ENCODE assay signal across 1 cellular context in the genomic region with DNA sequence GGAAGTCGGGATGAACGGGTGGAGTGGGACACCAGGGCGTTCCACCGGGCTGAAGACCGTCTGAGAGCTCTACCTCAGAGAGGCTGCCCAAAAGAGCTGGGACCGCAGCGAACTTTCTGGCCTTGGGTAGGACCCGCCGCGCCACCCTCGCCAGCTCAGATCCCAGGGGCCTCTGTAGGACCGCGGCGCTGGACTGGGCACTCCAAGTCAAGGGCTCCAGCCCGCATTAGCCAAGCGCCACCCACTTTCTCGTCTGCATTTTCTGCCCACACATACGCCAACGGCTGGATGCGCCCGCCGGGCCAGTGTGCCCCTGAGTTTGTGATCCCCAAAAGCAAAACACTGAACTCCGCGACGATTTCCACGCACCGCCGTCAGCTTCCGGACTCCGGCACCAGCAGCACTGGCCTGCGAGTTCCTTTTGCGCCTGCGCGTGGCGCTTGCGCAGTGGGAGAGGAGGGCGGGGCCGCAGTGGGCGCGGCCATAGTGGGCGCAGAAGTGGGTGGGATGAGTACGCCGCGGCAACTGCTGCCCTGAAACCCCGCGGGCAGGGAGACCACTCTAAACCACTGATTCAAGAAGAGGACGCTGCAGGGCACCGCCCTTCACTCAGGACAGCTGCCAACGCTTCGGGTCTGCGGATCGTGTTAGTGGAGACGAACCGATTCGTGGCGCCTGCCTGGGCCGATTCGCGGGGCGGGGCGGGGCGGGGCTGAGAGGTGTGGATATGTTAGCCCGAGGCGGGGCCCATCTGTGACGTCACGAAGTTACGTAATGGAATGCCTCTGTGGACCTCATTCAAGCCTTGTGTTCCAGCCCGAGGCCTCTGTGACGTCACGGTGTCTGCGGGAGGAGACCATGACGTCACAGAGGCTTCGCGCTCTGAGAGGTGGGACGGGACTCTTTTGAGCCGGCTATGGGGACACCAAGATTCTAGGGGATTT.
A peak's percentile ranks its signal among the peaks of the same experiment; 100 is the strongest.
TF ChIP-seq lines count a peak whose summit lies in the region.

No MANE protein-coding gene starts in this region.

TF ChIP-seq in K562, 482 proteins besides CTCF, POLR2A, EP300 and RAD21 (continued from another document and continues in another):
- TF ChIP-seq RB1 (IDR thresholded peaks at IDR 0.05; ENCODE audit: low read depth) (no peak; the same call in 1 of the 2 replicates), TAF9B (IDR thresholded peaks at IDR 0.05; ENCODE audit: partially characterized antibody) (peak; percentile 80), L3MBTL2 (IDR thresholded peaks at IDR 0.05) (peak; percentile 15; the same call in 1 of the 2 replicates), BACH1 (tag; IDR thresholded peaks at IDR 0.05) (no peak), KLF1 (tag; IDR thresholded peaks at IDR 0.05) (no peak), LCOR (CRISPR knock-in tag; IDR thresholded peaks at IDR 0.05) (peak; percentile 43; the same call in 1 of the 2 replicates), NFATC3 (IDR thresholded peaks at IDR 0.05) (peak; percentile 94), SMAD2 (IDR thresholded peaks at IDR 0.05; ENCODE audit: low read depth, low read length) (no peak), SAFB (IDR thresholded peaks at IDR 0.05; ENCODE audit: borderline replicate concordance, low read depth, low read length) (peak; percentile 57; the same call in 1 of the 2 replicates), MYC (IDR thresholded peaks at IDR 0.05; ENCODE audit: low read depth, low read length) (0 out of 2 replicates have a peak, but pooled peaks have one; percentile 26), MYC (CRISPR knock-in tag; IDR thresholded peaks at IDR 0.05; ENCODE audit: borderline replicate concordance, low read depth) (no peak), KLF16 (IDR thresholded peaks at IDR 0.05) (no peak), DMBX1 (CRISPR knock-in tag; IDR thresholded peaks at IDR 0.05; ENCODE audit: borderline replicate concordance) (0 out of 2 replicates have a peak, but pooled peaks have one; percentile 17), ELF2 (CRISPR knock-in tag; IDR thresholded peaks at IDR 0.05) (peak; percentile 60; the same call in 1 of the 2 replicates), CC2D1A (IDR thresholded peaks at IDR 0.05) (no peak), ATF7 (IDR thresholded peaks at IDR 0.05) (peak; percentile 99), EHMT2 (IDR thresholded peaks at IDR 0.05) (no peak), PML (IDR thresholded peaks at IDR 0.05; ENCODE audit: low read length) (peak; percentile 89), ETV1 (tag; conservative IDR thresholded peaks at IDR 0.05; ENCODE audit: low read depth) (peak; percentile 87), ZNF584 (CRISPR knock-in tag; IDR thresholded peaks at IDR 0.05; ENCODE audit: low read depth) (no peak), TAL1 (IDR thresholded peaks at IDR 0.05) (no peak), ERF (CRISPR knock-in tag; IDR thresholded peaks at IDR 0.05) (peak; percentile 12; the same call in 1 of the 2 replicates), BRD9 (IDR thresholded peaks at IDR 0.05; ENCODE audit: low read depth, partially characterized antibody) (no peak), MAFF (IDR thresholded peaks at IDR 0.05; ENCODE audit: low read length) (no peak), ZSCAN32 (CRISPR knock-in tag; IDR thresholded peaks at IDR 0.05) (no peak), POLR3G (IDR thresholded peaks at IDR 0.05; ENCODE audit: extremely low read depth, insufficient read length, insufficient replicate concordance) (no peak), CBX1 (IDR thresholded peaks at IDR 0.05; ENCODE audit: low read depth) (peak; percentile 91; the same call in 1 of the 2 replicates), KLF13 (tag; IDR thresholded peaks at IDR 0.05; ENCODE audit: borderline replicate concordance, low read depth) (0 out of 2 replicates have a peak, but pooled peaks have one; percentile 40), NFIC (IDR thresholded peaks at IDR 0.05) (peak; percentile 11; the same call in 1 of the 2 replicates), HNRNPLL (IDR thresholded peaks at IDR 0.05; ENCODE audit: low read depth, low read length, poor library complexity, severe bottlenecking) (peak; percentile 39), ZNF324 (CRISPR knock-in tag; IDR thresholded peaks at IDR 0.05) (no peak)
- TF ChIP-seq, protein P1, sequence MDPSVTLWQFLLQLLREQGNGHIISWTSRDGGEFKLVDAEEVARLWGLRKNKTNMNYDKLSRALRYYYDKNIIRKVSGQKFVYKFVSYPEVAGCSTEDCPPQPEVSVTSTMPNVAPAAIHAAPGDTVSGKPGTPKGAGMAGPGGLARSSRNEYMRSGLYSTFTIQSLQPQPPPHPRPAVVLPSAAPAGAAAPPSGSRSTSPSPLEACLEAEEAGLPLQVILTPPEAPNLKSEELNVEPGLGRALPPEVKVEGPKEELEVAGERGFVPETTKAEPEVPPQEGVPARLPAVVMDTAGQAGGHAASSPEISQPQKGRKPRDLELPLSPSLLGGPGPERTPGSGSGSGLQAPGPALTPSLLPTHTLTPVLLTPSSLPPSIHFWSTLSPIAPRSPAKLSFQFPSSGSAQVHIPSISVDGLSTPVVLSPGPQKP (CRISPR knock-in tag; IDR thresholded peaks at IDR 0.05), result no peak
- TF ChIP-seq, protein P2, sequence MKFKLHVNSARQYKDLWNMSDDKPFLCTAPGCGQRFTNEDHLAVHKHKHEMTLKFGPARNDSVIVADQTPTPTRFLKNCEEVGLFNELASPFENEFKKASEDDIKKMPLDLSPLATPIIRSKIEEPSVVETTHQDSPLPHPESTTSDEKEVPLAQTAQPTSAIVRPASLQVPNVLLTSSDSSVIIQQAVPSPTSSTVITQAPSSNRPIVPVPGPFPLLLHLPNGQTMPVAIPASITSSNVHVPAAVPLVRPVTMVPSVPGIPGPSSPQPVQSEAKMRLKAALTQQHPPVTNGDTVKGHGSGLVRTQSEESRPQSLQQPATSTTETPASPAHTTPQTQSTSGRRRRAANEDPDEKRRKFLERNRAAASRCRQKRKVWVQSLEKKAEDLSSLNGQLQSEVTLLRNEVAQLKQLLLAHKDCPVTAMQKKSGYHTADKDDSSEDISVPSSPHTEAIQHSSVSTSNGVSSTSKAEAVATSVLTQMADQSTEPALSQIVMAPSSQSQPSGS (CRISPR knock-in tag; IDR thresholded peaks at IDR 0.05), result peak; percentile 83; the same call in 1 of the 2 replicates
- TF ChIP-seq, protein P3, sequence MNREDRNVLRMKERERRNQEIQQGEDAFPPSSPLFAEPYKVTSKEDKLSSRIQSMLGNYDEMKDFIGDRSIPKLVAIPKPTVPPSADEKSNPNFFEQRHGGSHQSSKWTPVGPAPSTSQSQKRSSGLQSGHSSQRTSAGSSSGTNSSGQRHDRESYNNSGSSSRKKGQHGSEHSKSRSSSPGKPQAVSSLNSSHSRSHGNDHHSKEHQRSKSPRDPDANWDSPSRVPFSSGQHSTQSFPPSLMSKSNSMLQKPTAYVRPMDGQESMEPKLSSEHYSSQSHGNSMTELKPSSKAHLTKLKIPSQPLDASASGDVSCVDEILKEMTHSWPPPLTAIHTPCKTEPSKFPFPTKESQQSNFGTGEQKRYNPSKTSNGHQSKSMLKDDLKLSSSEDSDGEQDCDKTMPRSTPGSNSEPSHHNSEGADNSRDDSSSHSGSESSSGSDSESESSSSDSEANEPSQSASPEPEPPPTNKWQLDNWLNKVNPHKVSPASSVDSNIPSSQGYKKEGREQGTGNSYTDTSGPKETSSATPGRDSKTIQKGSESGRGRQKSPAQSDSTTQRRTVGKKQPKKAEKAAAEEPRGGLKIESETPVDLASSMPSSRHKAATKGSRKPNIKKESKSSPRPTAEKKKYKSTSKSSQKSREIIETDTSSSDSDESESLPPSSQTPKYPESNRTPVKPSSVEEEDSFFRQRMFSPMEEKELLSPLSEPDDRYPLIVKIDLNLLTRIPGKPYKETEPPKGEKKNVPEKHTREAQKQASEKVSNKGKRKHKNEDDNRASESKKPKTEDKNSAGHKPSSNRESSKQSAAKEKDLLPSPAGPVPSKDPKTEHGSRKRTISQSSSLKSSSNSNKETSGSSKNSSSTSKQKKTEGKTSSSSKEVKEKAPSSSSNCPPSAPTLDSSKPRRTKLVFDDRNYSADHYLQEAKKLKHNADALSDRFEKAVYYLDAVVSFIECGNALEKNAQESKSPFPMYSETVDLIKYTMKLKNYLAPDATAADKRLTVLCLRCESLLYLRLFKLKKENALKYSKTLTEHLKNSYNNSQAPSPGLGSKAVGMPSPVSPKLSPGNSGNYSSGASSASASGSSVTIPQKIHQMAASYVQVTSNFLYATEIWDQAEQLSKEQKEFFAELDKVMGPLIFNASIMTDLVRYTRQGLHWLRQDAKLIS (CRISPR knock-in tag; IDR thresholded peaks at IDR 0.05), result peak; percentile 82; the same call in 1 of the 2 replicates
- TF ChIP-seq, protein P4, sequence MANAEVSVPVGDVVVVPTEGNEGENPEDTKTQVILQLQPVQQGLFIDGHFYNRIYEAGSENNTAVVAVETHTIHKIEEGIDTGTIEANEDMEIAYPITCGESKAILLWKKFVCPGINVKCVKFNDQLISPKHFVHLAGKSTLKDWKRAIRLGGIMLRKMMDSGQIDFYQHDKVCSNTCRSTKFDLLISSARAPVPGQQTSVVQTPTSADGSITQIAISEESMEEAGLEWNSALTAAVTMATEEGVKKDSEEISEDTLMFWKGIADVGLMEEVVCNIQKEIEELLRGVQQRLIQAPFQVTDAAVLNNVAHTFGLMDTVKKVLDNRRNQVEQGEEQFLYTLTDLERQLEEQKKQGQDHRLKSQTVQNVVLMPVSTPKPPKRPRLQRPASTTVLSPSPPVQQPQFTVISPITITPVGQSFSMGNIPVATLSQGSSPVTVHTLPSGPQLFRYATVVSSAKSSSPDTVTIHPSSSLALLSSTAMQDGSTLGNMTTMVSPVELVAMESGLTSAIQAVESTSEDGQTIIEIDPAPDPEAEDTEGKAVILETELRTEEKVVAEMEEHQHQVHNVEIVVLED (CRISPR knock-in tag; IDR thresholded peaks at IDR 0.05), result peak; percentile 37; the same call in 1 of the 2 replicates
- TF ChIP-seq, protein P5, sequence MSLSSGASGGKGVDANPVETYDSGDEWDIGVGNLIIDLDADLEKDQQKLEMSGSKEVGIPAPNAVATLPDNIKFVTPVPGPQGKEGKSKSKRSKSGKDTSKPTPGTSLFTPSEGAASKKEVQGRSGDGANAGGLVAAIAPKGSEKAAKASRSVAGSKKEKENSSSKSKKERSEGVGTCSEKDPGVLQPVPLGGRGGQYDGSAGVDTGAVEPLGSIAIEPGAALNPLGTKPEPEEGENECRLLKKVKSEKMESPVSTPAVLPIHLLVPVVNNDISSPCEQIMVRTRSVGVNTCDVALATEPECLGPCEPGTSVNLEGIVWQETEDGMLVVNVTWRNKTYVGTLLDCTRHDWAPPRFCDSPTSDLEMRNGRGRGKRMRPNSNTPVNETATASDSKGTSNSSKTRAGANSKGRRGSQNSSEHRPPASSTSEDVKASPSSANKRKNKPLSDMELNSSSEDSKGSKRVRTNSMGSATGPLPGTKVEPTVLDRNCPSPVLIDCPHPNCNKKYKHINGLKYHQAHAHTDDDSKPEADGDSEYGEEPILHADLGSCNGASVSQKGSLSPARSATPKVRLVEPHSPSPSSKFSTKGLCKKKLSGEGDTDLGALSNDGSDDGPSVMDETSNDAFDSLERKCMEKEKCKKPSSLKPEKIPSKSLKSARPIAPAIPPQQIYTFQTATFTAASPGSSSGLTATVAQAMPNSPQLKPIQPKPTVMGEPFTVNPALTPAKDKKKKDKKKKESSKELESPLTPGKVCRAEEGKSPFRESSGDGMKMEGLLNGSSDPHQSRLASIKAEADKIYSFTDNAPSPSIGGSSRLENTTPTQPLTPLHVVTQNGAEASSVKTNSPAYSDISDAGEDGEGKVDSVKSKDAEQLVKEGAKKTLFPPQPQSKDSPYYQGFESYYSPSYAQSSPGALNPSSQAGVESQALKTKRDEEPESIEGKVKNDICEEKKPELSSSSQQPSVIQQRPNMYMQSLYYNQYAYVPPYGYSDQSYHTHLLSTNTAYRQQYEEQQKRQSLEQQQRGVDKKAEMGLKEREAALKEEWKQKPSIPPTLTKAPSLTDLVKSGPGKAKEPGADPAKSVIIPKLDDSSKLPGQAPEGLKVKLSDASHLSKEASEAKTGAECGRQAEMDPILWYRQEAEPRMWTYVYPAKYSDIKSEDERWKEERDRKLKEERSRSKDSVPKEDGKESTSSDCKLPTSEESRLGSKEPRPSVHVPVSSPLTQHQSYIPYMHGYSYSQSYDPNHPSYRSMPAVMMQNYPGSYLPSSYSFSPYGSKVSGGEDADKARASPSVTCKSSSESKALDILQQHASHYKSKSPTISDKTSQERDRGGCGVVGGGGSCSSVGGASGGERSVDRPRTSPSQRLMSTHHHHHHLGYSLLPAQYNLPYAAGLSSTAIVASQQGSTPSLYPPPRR (CRISPR knock-in tag; IDR thresholded peaks at IDR 0.05; ENCODE audit: borderline replicate concordance), result no peak
- TF ChIP-seq, protein P6, sequence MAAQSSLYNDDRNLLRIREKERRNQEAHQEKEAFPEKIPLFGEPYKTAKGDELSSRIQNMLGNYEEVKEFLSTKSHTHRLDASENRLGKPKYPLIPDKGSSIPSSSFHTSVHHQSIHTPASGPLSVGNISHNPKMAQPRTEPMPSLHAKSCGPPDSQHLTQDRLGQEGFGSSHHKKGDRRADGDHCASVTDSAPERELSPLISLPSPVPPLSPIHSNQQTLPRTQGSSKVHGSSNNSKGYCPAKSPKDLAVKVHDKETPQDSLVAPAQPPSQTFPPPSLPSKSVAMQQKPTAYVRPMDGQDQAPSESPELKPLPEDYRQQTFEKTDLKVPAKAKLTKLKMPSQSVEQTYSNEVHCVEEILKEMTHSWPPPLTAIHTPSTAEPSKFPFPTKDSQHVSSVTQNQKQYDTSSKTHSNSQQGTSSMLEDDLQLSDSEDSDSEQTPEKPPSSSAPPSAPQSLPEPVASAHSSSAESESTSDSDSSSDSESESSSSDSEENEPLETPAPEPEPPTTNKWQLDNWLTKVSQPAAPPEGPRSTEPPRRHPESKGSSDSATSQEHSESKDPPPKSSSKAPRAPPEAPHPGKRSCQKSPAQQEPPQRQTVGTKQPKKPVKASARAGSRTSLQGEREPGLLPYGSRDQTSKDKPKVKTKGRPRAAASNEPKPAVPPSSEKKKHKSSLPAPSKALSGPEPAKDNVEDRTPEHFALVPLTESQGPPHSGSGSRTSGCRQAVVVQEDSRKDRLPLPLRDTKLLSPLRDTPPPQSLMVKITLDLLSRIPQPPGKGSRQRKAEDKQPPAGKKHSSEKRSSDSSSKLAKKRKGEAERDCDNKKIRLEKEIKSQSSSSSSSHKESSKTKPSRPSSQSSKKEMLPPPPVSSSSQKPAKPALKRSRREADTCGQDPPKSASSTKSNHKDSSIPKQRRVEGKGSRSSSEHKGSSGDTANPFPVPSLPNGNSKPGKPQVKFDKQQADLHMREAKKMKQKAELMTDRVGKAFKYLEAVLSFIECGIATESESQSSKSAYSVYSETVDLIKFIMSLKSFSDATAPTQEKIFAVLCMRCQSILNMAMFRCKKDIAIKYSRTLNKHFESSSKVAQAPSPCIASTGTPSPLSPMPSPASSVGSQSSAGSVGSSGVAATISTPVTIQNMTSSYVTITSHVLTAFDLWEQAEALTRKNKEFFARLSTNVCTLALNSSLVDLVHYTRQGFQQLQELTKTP (IDR thresholded peaks at IDR 0.05; ENCODE audit: low read depth in 1 of 2, partially characterized antibody in 2 of 2), result no peak
- TF ChIP-seq, protein P7, sequence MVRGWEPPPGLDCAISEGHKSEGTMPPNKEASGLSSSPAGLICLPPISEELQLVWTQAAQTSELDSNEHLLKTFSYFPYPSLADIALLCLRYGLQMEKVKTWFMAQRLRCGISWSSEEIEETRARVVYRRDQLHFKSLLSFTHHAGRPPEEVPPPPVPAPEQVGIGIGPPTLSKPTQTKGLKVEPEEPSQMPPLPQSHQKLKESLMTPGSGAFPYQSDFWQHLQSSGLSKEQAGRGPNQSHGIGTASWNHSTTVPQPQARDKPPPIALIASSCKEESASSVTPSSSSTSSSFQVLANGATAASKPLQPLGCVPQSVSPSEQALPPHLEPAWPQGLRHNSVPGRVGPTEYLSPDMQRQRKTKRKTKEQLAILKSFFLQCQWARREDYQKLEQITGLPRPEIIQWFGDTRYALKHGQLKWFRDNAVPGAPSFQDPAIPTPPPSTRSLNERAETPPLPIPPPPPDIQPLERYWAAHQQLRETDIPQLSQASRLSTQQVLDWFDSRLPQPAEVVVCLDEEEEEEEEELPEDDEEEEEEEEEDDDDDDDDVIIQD (CRISPR knock-in tag; IDR thresholded peaks at IDR 0.05), result no peak
- TF ChIP-seq, protein P8, sequence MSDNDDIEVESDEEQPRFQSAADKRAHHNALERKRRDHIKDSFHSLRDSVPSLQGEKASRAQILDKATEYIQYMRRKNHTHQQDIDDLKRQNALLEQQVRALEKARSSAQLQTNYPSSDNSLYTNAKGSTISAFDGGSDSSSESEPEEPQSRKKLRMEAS (CRISPR knock-in tag; IDR thresholded peaks at IDR 0.05), result no peak
